ENCODE assay signal across 20 cellular contexts in genomic region chr10:70543911-70544310, GRCh38. TPM values are rescaled to one million over a fixed set of nuclear protein-coding genes. Genes with fewer than 3 reads are reported as not detected.
DNase-seq lines count a peak whose midpoint lies in the region; TF ChIP-seq lines count a peak whose summit lies in the region.
"Had no signal": no experiment of that assay in that cellular context is flagged by ENCODE, and none has a peak within 500 bp of the region (broad histone marks: within the 10 kb centered on the region; RNA-seq: fewer than 3 reads in every experiment).

No MANE protein-coding gene starts in this region.

- DNase-seq in nephron progenitor cell, result no peak
- no peak for DNase-seq in CD1c-positive myeloid dendritic cell (ENCODE audit: extremely low spot score)
- no peak for DNase-seq in glomerular visceral epithelial cell (ENCODE audit: extremely low spot score)
- DNase-seq in SHP77 (lab: John Stamatoyannopoulos, UW), result no peak
- DNase-seq: AML-193, Calu3, DND-41, Kasumi-1, NCI-H1092 treated with DMSO at 0.1 percent for 48 hours, NCI-H1436 treated with DMSO at 0.1 percent for 48 hours, NCI-H187 treated with DMSO at 0.1 percent for 48 hours, NCI-H524, NCI-H774, PC-9 had no signal

- H3K27me3 Mint-ChIP-seq in brain (no peaks in the 10 kb centered on the region), nephron progenitor cell (ENCODE audit: low read depth, poor library complexity) (peaks cover 5% of the 10 kb centered on the region)

- no peaks in the 10 kb centered on the region for H3F3A ChIP-seq in OCI-LY1 (ENCODE audit: insufficient read depth, low read length)

- no peak for TF ChIP-seq CTCF in OCI-LY1 (IDR thresholded peaks at IDR 0.05; ENCODE audit: low read length)
- no peak for TF ChIP-seq CTCF in brain (conservative IDR thresholded peaks at IDR 0.05)
- no peak for TF ChIP-seq CTCF in nephron progenitor cell (IDR thresholded peaks at IDR 0.05)

- H3K9me3 Mint-ChIP-seq in brain (no peaks in the 10 kb centered on the region), nephron progenitor cell (no peaks in the 10 kb centered on the region)

- no peaks in the 10 kb centered on the region for H3K9me3 ChIP-seq in BLaER1 treated with 17β-estradiol and CSF1 and Interleukin-3, amounts not matched to agents 10 nM and 100 nM (replicated peaks in 1 of 11)
- no peaks in the 10 kb centered on the region for H3K9me3 ChIP-seq in OCI-LY1 (ENCODE audit: low read length)
- H3K9me3 ChIP-seq: A549 had no signal

- H3K79me2 ChIP-seq in OCI-LY1 (ENCODE audit: insufficient read depth, low read length), result no peaks in the 10 kb centered on the region

- H3K4me3 Mint-ChIP-seq in brain (no peak overlapping the region), nephron progenitor cell (no peak overlapping the region)

- H3K27ac Mint-ChIP-seq in brain, result peak overlapping the region in 3 of 5 experiments; percentile 1 to 34 (median 2)
- H3K27ac Mint-ChIP-seq in nephron progenitor cell, result peak overlapping the region; percentile 4

- H3K27ac ChIP-seq in BLaER1 treated with 17β-estradiol and CSF1 and Interleukin-3, amounts not matched to agents 10 nM and 100 nM, result peak overlapping the region in 1 of 11 experiments; percentile 20; a peak in 1 of 22 replicates
- peak overlapping the region; percentile 52 for H3K27ac ChIP-seq in OCI-LY1 (ENCODE audit: low read depth, low read length, poor library complexity, severe bottlenecking)
- H3K27ac ChIP-seq: A549, C4-2B, PC-9 had no signal

- peaks cover 0 to 82% (median 48%) of the 10 kb centered on the region in 11 experiments; a peak in 21 of 22 replicates for H3K36me3 ChIP-seq in BLaER1 treated with 17β-estradiol and CSF1 and Interleukin-3, amounts not matched to agents 10 nM and 100 nM
- peaks cover 81% of the 10 kb centered on the region for H3K36me3 ChIP-seq in OCI-LY1 (ENCODE audit: insufficient read depth, low read length)

- H3K9me2 ChIP-seq in OCI-LY1 (ENCODE audit: low read depth, low read length), result no peaks in the 10 kb centered on the region

- H2AFZ ChIP-seq in OCI-LY1 (ENCODE audit: low read length), result no peak overlapping the region
- H2AFZ ChIP-seq: PC-9 had no signal

- H3K4me3 ChIP-seq in BLaER1 treated with 17β-estradiol and CSF1 and Interleukin-3, amounts not matched to agents 10 nM and 100 nM, result no peak overlapping the region
- no peak overlapping the region for H3K4me3 ChIP-seq in OCI-LY1 (ENCODE audit: low read depth, low read length, poor library complexity, severe bottlenecking)
- H3K4me3 ChIP-seq: A549, K562, PC-9 had no signal

- no peaks in the 10 kb centered on the region for H3K27me3 ChIP-seq in BLaER1 treated with 17β-estradiol and CSF1 and Interleukin-3, amounts not matched to agents 10 nM and 100 nM
- H3K27me3 ChIP-seq in OCI-LY1 (ENCODE audit: insufficient read depth, low read length), result no peaks in the 10 kb centered on the region

- peaks cover 0 to 40% (median 0%) of the 10 kb centered on the region in 11 experiments; a peak in 7 of 22 replicates for H4K20me1 ChIP-seq in BLaER1 treated with 17β-estradiol and CSF1 and Interleukin-3, amounts not matched to agents 10 nM and 100 nM
- no peaks in the 10 kb centered on the region for H4K20me1 ChIP-seq in OCI-LY1 (ENCODE audit: insufficient read depth, low read length)

- H3K4me1 ChIP-seq in BLaER1 treated with 17β-estradiol and CSF1 and Interleukin-3, amounts not matched to agents 10 nM and 100 nM, result peaks cover 0 to 16% (median 13%) of the 10 kb centered on the region in 10 experiments; a peak in 14 of 20 replicates
- H3K4me1 ChIP-seq in OCI-LY1 (ENCODE audit: insufficient read depth, low read length, severe bottlenecking), result peaks cover 37% of the 10 kb centered on the region
- H3K4me1 ChIP-seq: A549 had no signal

- H3K4me2 ChIP-seq in BLaER1 treated with 17β-estradiol and CSF1 and Interleukin-3, amounts not matched to agents 10 nM and 100 nM, result peak overlapping the region in 7 of 11 experiments; percentile 2 to 28 (median 20); a peak in 10 of 22 replicates
- H3K4me2 ChIP-seq in OCI-LY1 (ENCODE audit: low read length), result no peak overlapping the region
- H3K4me2 ChIP-seq: A549, PC-9 had no signal

- H3K4me1 Mint-ChIP-seq in brain, result peaks cover 20% of the 10 kb centered on the region
- peaks cover 22% of the 10 kb centered on the region for H3K4me1 Mint-ChIP-seq in nephron progenitor cell

- peak overlapping the region in 4 of 11 experiments; percentile 2 to 38 (median 13); a peak in 3 of 22 replicates for H3K9ac ChIP-seq in BLaER1 treated with 17β-estradiol and CSF1 and Interleukin-3, amounts not matched to agents 10 nM and 100 nM
- H3K9ac ChIP-seq in OCI-LY1 (ENCODE audit: low read length), result peak overlapping the region; percentile 25; the same call in 1 of the 2 replicates

- H3K36me3 Mint-ChIP-seq in brain, result peaks cover 14% of the 10 kb centered on the region
- H3K36me3 Mint-ChIP-seq in nephron progenitor cell (ENCODE audit: low read depth), result no peaks in the 10 kb centered on the region

RNA-seq across cellular contexts. Expression of gene PRF1, which starts 58.6 kb away (rescaled TPM):
- polyA plus RNA-seq in brain (ENCODE audit: insufficient read depth, low read depth, low replicate concordance), result 4.3 TPM
- polyA plus RNA-seq: A549 had no signal
